ENCODE assay signal across 14 cellular contexts in genomic region chr3:12856626-12857025, GRCh38.
"Had no signal": no experiment of that assay in that cellular context is flagged by ENCODE, and none has a peak within 500 bp of the region (broad histone marks: within the 10 kb centered on the region; RNA-seq: fewer than 3 reads in every experiment).

No MANE protein-coding gene starts in this region.

- H3K9me3 ChIP-seq: ascending aorta, esophagus muscularis mucosa, heart right ventricle, thyroid gland, vagina had no signal

- H3K4me1 Mint-ChIP-seq: activated naive CD4-positive, alpha-beta T cell treated with anti-CD3 and anti-CD28 coated beads, Interleukin-2, amount 50 U/mL, for 24 hours; natural killer cell had no signal

- H3K27ac Mint-ChIP-seq: activated naive CD4-positive, alpha-beta T cell treated with anti-CD3 and anti-CD28 coated beads, Interleukin-2, amount 50 U/mL, for 24 hours; natural killer cell had no signal

- H3K4me3 Mint-ChIP-seq: activated naive CD4-positive, alpha-beta T cell treated with anti-CD3 and anti-CD28 coated beads, Interleukin-2, amount 50 U/mL, for 24 hours; natural killer cell had no signal

- H3K27ac ChIP-seq: ascending aorta, esophagus muscularis mucosa, heart right ventricle, thyroid gland, vagina had no signal

- H3K4me3 ChIP-seq: ascending aorta, esophagus muscularis mucosa, heart right ventricle, thyroid gland, vagina had no signal

- H3K27me3 Mint-ChIP-seq: activated naive CD4-positive, alpha-beta T cell treated with anti-CD3 and anti-CD28 coated beads, Interleukin-2, amount 50 U/mL, for 24 hours had no signal

- ATAC-seq: activated CD4-positive, CD25-positive, alpha-beta regulatory T cell treated with anti-CD3 and anti-CD28 coated beads, Interleukin-2, amount 50 U/mL, for 24 hours; natural killer cell had no signal

- DNase-seq: activated gamma-delta T cell; cerebellar nuclear complex; cortex of kidney; heart right ventricle; natural killer cell; stimulated activated naive CD4-positive, alpha-beta T cell; T-helper 1 cell; T-helper 9 cell; thyroid gland had no signal

- H3K27me3 ChIP-seq: ascending aorta, esophagus muscularis mucosa, heart right ventricle, thyroid gland, vagina had no signal

- H3K4me1 ChIP-seq: ascending aorta, esophagus muscularis mucosa, vagina had no signal

- H3K36me3 ChIP-seq: ascending aorta, esophagus muscularis mucosa, heart right ventricle, thyroid gland, vagina had no signal

- H3K36me3 Mint-ChIP-seq: activated naive CD4-positive, alpha-beta T cell treated with anti-CD3 and anti-CD28 coated beads, Interleukin-2, amount 50 U/mL, for 24 hours; natural killer cell had no signal

- H3K9me3 Mint-ChIP-seq: activated naive CD4-positive, alpha-beta T cell treated with anti-CD3 and anti-CD28 coated beads, Interleukin-2, amount 50 U/mL, for 24 hours; natural killer cell had no signal
